In the genomic region with DNA sequence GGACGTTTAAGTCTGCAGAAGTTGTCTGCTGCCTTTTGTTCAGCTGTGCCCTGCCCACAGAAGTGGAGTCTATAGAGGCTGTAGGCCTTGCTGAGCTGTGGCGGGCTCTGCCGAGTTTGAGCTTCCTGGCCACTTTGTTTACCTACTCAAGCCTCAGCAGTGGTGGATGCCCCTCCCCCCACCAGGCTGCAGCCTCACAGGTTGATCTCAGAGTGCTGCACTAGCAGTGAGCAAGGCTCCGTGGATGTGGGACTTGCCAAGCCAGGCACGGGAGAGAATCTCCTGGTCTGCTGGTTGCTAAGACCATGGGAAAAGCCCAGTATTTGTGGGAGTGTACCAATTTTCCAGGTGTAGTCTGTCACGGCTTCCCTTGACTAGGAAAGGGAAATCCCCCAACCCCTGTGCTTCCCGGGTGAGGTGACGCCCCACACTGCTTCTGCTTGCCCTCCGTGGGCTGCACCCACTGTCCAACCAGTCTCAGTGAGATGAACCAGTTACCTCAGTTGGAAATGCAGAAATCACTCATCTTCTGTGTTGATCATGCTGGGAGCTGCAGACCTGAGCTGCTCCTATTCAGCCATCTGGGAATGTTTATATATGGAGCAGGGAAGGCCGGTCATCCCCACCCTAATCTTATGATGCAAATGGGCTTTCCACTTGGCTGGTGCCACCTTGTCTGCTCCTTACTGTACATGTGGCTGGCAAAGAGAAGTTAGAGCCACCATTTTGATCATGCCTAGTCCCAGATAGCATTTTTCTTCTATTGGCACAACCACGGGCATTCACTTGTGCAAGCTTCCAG, we compare ENCODE assay signal across 1 cellular context.
TF ChIP-seq lines count a peak whose summit lies in the region.

No MANE protein-coding gene starts in this region.

TF ChIP-seq in HepG2, 621 proteins besides CTCF, POLR2A, EP300 and RAD21 (continued from another document and continues in another):
- TF ChIP-seq, protein P1, sequence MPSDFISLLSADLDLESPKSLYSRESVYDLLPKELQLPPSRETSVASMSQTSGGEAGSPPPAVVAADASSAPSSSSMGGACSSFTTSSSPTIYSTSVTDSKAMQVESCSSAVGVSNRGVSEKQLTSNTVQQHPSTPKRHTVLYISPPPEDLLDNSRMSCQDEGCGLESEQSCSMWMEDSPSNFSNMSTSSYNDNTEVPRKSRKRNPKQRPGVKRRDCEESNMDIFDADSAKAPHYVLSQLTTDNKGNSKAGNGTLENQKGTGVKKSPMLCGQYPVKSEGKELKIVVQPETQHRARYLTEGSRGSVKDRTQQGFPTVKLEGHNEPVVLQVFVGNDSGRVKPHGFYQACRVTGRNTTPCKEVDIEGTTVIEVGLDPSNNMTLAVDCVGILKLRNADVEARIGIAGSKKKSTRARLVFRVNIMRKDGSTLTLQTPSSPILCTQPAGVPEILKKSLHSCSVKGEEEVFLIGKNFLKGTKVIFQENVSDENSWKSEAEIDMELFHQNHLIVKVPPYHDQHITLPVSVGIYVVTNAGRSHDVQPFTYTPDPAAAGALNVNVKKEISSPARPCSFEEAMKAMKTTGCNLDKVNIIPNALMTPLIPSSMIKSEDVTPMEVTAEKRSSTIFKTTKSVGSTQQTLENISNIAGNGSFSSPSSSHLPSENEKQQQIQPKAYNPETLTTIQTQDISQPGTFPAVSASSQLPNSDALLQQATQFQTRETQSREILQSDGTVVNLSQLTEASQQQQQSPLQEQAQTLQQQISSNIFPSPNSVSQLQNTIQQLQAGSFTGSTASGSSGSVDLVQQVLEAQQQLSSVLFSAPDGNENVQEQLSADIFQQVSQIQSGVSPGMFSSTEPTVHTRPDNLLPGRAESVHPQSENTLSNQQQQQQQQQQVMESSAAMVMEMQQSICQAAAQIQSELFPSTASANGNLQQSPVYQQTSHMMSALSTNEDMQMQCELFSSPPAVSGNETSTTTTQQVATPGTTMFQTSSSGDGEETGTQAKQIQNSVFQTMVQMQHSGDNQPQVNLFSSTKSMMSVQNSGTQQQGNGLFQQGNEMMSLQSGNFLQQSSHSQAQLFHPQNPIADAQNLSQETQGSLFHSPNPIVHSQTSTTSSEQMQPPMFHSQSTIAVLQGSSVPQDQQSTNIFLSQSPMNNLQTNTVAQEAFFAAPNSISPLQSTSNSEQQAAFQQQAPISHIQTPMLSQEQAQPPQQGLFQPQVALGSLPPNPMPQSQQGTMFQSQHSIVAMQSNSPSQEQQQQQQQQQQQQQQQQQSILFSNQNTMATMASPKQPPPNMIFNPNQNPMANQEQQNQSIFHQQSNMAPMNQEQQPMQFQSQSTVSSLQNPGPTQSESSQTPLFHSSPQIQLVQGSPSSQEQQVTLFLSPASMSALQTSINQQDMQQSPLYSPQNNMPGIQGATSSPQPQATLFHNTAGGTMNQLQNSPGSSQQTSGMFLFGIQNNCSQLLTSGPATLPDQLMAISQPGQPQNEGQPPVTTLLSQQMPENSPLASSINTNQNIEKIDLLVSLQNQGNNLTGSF (CRISPR knock-in tag; IDR thresholded peaks at IDR 0.05), result no peak
- TF ChIP-seq, protein P2, sequence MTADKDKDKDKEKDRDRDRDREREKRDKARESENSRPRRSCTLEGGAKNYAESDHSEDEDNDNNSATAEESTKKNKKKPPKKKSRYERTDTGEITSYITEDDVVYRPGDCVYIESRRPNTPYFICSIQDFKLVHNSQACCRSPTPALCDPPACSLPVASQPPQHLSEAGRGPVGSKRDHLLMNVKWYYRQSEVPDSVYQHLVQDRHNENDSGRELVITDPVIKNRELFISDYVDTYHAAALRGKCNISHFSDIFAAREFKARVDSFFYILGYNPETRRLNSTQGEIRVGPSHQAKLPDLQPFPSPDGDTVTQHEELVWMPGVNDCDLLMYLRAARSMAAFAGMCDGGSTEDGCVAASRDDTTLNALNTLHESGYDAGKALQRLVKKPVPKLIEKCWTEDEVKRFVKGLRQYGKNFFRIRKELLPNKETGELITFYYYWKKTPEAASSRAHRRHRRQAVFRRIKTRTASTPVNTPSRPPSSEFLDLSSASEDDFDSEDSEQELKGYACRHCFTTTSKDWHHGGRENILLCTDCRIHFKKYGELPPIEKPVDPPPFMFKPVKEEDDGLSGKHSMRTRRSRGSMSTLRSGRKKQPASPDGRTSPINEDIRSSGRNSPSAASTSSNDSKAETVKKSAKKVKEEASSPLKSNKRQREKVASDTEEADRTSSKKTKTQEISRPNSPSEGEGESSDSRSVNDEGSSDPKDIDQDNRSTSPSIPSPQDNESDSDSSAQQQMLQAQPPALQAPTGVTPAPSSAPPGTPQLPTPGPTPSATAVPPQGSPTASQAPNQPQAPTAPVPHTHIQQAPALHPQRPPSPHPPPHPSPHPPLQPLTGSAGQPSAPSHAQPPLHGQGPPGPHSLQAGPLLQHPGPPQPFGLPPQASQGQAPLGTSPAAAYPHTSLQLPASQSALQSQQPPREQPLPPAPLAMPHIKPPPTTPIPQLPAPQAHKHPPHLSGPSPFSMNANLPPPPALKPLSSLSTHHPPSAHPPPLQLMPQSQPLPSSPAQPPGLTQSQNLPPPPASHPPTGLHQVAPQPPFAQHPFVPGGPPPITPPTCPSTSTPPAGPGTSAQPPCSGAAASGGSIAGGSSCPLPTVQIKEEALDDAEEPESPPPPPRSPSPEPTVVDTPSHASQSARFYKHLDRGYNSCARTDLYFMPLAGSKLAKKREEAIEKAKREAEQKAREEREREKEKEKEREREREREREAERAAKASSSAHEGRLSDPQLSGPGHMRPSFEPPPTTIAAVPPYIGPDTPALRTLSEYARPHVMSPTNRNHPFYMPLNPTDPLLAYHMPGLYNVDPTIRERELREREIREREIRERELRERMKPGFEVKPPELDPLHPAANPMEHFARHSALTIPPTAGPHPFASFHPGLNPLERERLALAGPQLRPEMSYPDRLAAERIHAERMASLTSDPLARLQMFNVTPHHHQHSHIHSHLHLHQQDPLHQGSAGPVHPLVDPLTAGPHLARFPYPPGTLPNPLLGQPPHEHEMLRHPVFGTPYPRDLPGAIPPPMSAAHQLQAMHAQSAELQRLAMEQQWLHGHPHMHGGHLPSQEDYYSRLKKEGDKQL (CRISPR knock-in tag; IDR thresholded peaks at IDR 0.05; ENCODE audit: low read depth), result no peak; the same call in 1 of the 2 replicates
- TF ChIP-seq, protein P3, sequence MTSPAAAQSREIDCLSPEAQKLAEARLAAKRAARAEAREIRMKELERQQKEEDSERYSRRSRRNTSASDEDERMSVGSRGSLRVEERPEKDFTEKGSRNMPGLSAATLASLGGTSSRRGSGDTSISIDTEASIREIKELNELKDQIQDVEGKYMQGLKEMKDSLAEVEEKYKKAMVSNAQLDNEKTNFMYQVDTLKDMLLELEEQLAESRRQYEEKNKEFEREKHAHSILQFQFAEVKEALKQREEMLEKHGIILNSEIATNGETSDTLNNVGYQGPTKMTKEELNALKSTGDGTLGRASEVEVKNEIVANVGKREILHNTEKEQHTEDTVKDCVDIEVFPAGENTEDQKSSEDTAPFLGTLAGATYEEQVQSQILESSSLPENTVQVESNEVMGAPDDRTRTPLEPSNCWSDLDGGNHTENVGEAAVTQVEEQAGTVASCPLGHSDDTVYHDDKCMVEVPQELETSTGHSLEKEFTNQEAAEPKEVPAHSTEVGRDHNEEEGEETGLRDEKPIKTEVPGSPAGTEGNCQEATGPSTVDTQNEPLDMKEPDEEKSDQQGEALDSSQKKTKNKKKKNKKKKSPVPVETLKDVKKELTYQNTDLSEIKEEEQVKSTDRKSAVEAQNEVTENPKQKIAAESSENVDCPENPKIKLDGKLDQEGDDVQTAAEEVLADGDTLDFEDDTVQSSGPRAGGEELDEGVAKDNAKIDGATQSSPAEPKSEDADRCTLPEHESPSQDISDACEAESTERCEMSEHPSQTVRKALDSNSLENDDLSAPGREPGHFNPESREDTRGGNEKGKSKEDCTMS (CRISPR knock-in tag; conservative IDR thresholded peaks at IDR 0.05), result no peak
- TF ChIP-seq, protein P4, sequence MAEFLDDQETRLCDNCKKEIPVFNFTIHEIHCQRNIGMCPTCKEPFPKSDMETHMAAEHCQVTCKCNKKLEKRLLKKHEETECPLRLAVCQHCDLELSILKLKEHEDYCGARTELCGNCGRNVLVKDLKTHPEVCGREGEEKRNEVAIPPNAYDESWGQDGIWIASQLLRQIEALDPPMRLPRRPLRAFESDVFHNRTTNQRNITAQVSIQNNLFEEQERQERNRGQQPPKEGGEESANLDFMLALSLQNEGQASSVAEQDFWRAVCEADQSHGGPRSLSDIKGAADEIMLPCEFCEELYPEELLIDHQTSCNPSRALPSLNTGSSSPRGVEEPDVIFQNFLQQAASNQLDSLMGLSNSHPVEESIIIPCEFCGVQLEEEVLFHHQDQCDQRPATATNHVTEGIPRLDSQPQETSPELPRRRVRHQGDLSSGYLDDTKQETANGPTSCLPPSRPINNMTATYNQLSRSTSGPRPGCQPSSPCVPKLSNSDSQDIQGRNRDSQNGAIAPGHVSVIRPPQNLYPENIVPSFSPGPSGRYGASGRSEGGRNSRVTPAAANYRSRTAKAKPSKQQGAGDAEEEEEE (CRISPR knock-in tag; IDR thresholded peaks at IDR 0.05; ENCODE audit: borderline replicate concordance), result no peak
- TF ChIP-seq HCFC1 (IDR thresholded peaks at IDR 0.05; ENCODE audit: low read depth, low read length) (no peak), ZNF572 (CRISPR knock-in tag; IDR thresholded peaks at IDR 0.05) (peak; percentile 69; the same call in 1 of the 2 replicates), ZFY (CRISPR knock-in tag; IDR thresholded peaks at IDR 0.05) (peak; percentile 50; the same call in 1 of the 2 replicates), FOXA3 (CRISPR knock-in tag; IDR thresholded peaks at IDR 0.05) (peak; percentile 63), BORCS8-MEF2B (CRISPR knock-in tag; IDR thresholded peaks at IDR 0.05) (0 out of 2 replicates have a peak, but pooled peaks have one; percentile 16), ZNF225 (CRISPR knock-in tag; IDR thresholded peaks at IDR 0.05) (0 out of 2 replicates have a peak, but pooled peaks have one; percentile 43), TBX2 (CRISPR knock-in tag; IDR thresholded peaks at IDR 0.05; ENCODE audit: borderline replicate concordance) (0 out of 2 replicates have a peak, but pooled peaks have one; percentile 33), BCL6 (CRISPR knock-in tag; IDR thresholded peaks at IDR 0.05) (no peak), SPEN (CRISPR knock-in tag; IDR thresholded peaks at IDR 0.05; ENCODE audit: low read depth) (0 out of 2 replicates have a peak, but pooled peaks have one; percentile 27), SAP130 (CRISPR knock-in tag; IDR thresholded peaks at IDR 0.05; ENCODE audit: low read depth) (peak; percentile 46), SP140L (CRISPR knock-in tag; IDR thresholded peaks at IDR 0.05; ENCODE audit: borderline replicate concordance) (no peak)
- TF ChIP-seq, protein P5, sequence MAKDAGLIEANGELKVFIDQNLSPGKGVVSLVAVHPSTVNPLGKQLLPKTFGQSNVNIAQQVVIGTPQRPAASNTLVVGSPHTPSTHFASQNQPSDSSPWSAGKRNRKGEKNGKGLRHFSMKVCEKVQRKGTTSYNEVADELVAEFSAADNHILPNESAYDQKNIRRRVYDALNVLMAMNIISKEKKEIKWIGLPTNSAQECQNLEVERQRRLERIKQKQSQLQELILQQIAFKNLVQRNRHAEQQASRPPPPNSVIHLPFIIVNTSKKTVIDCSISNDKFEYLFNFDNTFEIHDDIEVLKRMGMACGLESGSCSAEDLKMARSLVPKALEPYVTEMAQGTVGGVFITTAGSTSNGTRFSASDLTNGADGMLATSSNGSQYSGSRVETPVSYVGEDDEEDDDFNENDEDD (CRISPR knock-in tag; IDR thresholded peaks at IDR 0.05; ENCODE audit: borderline replicate concordance), result 0 out of 2 replicates have a peak, but pooled peaks have one; percentile 43
- TF ChIP-seq, protein P6, sequence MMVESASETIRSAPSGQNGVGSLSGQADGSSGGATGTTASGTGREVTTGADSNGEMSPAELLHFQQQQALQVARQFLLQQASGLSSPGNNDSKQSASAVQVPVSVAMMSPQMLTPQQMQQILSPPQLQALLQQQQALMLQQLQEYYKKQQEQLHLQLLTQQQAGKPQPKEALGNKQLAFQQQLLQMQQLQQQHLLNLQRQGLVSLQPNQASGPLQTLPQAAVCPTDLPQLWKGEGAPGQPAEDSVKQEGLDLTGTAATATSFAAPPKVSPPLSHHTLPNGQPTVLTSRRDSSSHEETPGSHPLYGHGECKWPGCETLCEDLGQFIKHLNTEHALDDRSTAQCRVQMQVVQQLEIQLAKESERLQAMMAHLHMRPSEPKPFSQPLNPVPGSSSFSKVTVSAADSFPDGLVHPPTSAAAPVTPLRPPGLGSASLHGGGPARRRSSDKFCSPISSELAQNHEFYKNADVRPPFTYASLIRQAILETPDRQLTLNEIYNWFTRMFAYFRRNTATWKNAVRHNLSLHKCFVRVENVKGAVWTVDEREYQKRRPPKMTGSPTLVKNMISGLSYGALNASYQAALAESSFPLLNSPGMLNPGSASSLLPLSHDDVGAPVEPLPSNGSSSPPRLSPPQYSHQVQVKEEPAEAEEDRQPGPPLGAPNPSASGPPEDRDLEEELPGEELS (CRISPR knock-in tag; IDR thresholded peaks at IDR 0.05), result peak; percentile 64
- TF ChIP-seq, protein P7, sequence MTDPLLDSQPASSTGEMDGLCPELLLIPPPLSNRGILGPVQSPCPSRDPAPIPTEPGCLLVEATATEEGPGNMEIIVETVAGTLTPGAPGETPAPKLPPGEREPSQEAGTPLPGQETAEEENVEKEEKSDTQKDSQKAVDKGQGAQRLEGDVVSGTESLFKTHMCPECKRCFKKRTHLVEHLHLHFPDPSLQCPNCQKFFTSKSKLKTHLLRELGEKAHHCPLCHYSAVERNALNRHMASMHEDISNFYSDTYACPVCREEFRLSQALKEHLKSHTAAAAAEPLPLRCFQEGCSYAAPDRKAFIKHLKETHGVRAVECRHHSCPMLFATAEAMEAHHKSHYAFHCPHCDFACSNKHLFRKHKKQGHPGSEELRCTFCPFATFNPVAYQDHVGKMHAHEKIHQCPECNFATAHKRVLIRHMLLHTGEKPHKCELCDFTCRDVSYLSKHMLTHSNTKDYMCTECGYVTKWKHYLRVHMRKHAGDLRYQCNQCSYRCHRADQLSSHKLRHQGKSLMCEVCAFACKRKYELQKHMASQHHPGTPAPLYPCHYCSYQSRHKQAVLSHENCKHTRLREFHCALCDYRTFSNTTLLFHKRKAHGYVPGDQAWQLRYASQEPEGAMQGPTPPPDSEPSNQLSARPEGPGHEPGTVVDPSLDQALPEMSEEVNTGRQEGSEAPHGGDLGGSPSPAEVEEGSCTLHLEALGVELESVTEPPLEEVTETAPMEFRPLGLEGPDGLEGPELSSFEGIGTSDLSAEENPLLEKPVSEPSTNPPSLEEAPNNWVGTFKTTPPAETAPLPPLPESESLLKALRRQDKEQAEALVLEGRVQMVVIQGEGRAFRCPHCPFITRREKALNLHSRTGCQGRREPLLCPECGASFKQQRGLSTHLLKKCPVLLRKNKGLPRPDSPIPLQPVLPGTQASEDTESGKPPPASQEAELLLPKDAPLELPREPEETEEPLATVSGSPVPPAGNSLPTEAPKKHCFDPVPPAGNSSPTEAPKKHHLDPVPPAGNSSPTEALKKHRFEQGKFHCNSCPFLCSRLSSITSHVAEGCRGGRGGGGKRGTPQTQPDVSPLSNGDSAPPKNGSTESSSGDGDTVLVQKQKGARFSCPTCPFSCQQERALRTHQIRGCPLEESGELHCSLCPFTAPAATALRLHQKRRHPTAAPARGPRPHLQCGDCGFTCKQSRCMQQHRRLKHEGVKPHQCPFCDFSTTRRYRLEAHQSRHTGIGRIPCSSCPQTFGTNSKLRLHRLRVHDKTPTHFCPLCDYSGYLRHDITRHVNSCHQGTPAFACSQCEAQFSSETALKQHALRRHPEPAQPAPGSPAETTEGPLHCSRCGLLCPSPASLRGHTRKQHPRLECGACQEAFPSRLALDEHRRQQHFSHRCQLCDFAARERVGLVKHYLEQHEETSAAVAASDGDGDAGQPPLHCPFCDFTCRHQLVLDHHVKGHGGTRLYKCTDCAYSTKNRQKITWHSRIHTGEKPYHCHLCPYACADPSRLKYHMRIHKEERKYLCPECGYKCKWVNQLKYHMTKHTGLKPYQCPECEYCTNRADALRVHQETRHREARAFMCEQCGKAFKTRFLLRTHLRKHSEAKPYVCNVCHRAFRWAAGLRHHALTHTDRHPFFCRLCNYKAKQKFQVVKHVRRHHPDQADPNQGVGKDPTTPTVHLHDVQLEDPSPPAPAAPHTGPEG (CRISPR knock-in tag; IDR thresholded peaks at IDR 0.05), result no peak
